In genomic region chr11:69854719-69855118, GRCh38 we compare ENCODE assay signal across 20 cellular contexts. TPM values are rescaled to one million over a fixed set of nuclear protein-coding genes. Genes with fewer than 3 reads are reported as not detected.
DNase-seq lines count a peak whose midpoint lies in the region; TF ChIP-seq lines count a peak whose summit lies in the region.
"Had no signal": no experiment of that assay in that cellular context is flagged by ENCODE, and none has a peak within 500 bp of the region (broad histone marks: within the 10 kb centered on the region; RNA-seq: fewer than 3 reads in every experiment).

No MANE protein-coding gene starts in this region.

- no peak for TF ChIP-seq CTCF in AG10803 (conservative IDR thresholded peaks at IDR 0.05; ENCODE audit: low read length)

- H3K27me3 ChIP-seq in adipocyte (replicated peaks; ENCODE audit: control insufficient read depth, insufficient read depth, low read length), result peaks cover 24% of the 10 kb centered on the region

- DNase-seq in AG10803 (ENCODE audit: low read depth) (peak; percentile 5), HT-29 (ENCODE audit: low spot score) (peak; percentile 46), adipocyte (ENCODE audit: low read depth) (peak; percentile 22), iris pigment epithelial cell (ENCODE audit: low read depth) (peak; percentile 76), medulla oblongata (ENCODE audit: extremely low spot score) (no peak), hypothalamus (lab: John Stamatoyannopoulos, UW) (no peak), NCI-H446 (lab: John Stamatoyannopoulos, UW) (no peak), posterior vena cava (ENCODE audit: low spot score) (no peak)
- DNase-seq: activated CD4-positive, alpha-beta T cell treated with anti-CD3 and anti-CD28 coated beads, Interleukin-2, amount 10 ng/mL, durations not matched to agents 7 days and 5 days; activated T-cell treated with anti-CD3 and anti-CD28 coated beads, Interleukin-2, amount 50 U/mL, for 24 hours; AML-193; amniotic stem cell; DMS153; H7; midbrain; MM.1S; NCI-H2081; NCI-H748 treated with DMSO at 0.1 percent for 48 hours; T-helper 9 cell had no signal

- no peak overlapping the region for H3K9ac ChIP-seq in adipocyte (ENCODE audit: low read length)

- intact Hi-C loops in posterior vena cava (cut with DNase I), result loop anchor here in 1 of 2 donors (10.0 kb wide), 1 partner anchor 120 kb away; no protein-coding TSS in a partner anchor

- H3K4me1 ChIP-seq in adipocyte (ENCODE audit: control insufficient read depth, insufficient read depth, low read length), result no peaks in the 10 kb centered on the region

- H3K4me3 ChIP-seq in AG10803 (ENCODE audit: low read length) (no peak overlapping the region), adipocyte (ENCODE audit: low read length) (no peak overlapping the region)

- H3K9me3 ChIP-seq in adipocyte (ENCODE audit: control insufficient read depth, low read length), result peaks cover 21% of the 10 kb centered on the region

- no peaks in the 10 kb centered on the region for H3K36me3 ChIP-seq in adipocyte (ENCODE audit: control insufficient read depth, insufficient read depth, low read length, severe bottlenecking)

RNA-seq across cellular contexts. Expression of gene FGF3, which starts 35.5 kb away (rescaled TPM):
- 0.41 TPM in 1 of 2 replicates, not detected in the other for total RNA-seq in HT-29 (2014; rRNA removed; shearing (Covaris generic))
- total RNA-seq in posterior vena cava, result not detected
- total RNA-seq: activated CD4-positive, alpha-beta T cell treated with anti-CD3 and anti-CD28 coated beads, Interleukin-2, amount 10 ng/mL, durations not matched to agents 7 days and 5 days; H7; omental fat pad had no signal

Comparison
In these comparisons a context has a peak if more than half of its experiments do, and no peak if none do; other contexts are left out.
1. DNase-seq: peak in AG10803 (single experiment), HT-29 (single experiment), adipocyte (single experiment) and iris pigment epithelial cell (single experiment); none in medulla oblongata (single experiment), hypothalamus (0 of 51), NCI-H446 (0 of 2) and posterior vena cava (single experiment).